Comparison of ENCODE assay signal across 34 cellular contexts in genomic region chr1:3234956-3235355, GRCh38.
"Had no signal": no experiment of that assay in that cellular context is flagged by ENCODE, and none has a peak within 500 bp of the region (broad histone marks: within the 10 kb centered on the region; RNA-seq: fewer than 3 reads in every experiment).

No MANE protein-coding gene starts in this region.

- H3K27ac ChIP-seq: adrenal gland, body of pancreas, brain microvascular endothelial cell, breast epithelium, cardiac muscle cell had no signal

- FAIRE-seq: astrocyte, bronchial epithelial cell had no signal

- ATAC-seq: activated naive CD4-positive, alpha-beta T cell treated with anti-CD3 and anti-CD28 coated beads, Interleukin-2, amount 50 U/mL, for 72 hours; activated naive CD8-positive, alpha-beta T cell treated with anti-CD3 and anti-CD28 coated beads, Interleukin-2, amount 50 U/mL, for 24 hours; activated T-cell treated with anti-CD3 and anti-CD28 coated beads, Interleukin-2, amount 50 U/mL, for 4 hours; activated T-cell treated with anti-CD3 and anti-CD28 coated beads, Interleukin-2, amount 50 U/mL, for 72 hours; activated T-helper 17 cell treated with anti-CD3 and anti-CD28 coated beads, Interleukin-2, amount 50 U/mL, for 72 hours; body of pancreas had no signal

- DNase-seq: activated effector memory CD4-positive, alpha-beta T cell treated with anti-CD3 and anti-CD28 coated beads, Interleukin-2, amount 50 U/mL, for 16 hours; activated effector memory CD4-positive, alpha-beta T cell treated with Interleukin-2 at 50 U/mL for 16 hours; activated gamma-delta T cell; activated gamma-delta T cell treated with Interleukin-2 at 50 U/mL for 16 hours; activated naive CD4-positive, alpha-beta T cell; activated naive CD4-positive, alpha-beta T cell treated with anti-CD3 and anti-CD28 coated beads for 36 hours; activated naive CD4-positive, alpha-beta T cell treated with anti-CD3 and anti-CD28 coated beads, Interleukin-2, amount 10 ng/mL, durations not matched to agents 7 days and 5 days; activated naive CD4-positive, alpha-beta T cell treated with anti-CD3 and anti-CD28 coated beads, Interleukin-2, amount 50 U/mL, for 16 hours; activated naive CD4-positive, alpha-beta T cell treated with Interleukin-2 at 50 U/mL for 16 hours; activated naive CD8-positive, alpha-beta T cell treated with anti-CD3 and anti-CD28 coated beads for 36 hours; activated naive CD8-positive, alpha-beta T cell treated with anti-CD3 and anti-CD28 coated beads, Interleukin-2, amount 10 ng/mL, durations not matched to agents 7 days and 5 days; activated naive CD8-positive, alpha-beta T cell treated with anti-CD3 and anti-CD28 coated beads, Interleukin-2, amount 50 U/mL, for 24 hours; activated T-cell treated with anti-CD3 and anti-CD28 coated beads for 4 hours; activated T-cell treated with anti-CD3 and anti-CD28 coated beads, Interleukin-2, amount 50 U/mL, for 1 hour; activated T-cell treated with anti-CD3 and anti-CD28 coated beads, Interleukin-2, amount 50 U/mL, for 24 hours; activated T-cell treated with anti-CD3 and anti-CD28 coated beads, Interleukin-2, amount 50 U/mL, for 4 hours; activated T-cell treated with anti-CD3 and anti-CD28 coated beads, Interleukin-2, amount 50 U/mL, for 48 hours; activated T-cell treated with anti-CD3 and anti-CD28 coated beads, Interleukin-2, amount 50 U/mL, for 72 hours; adrenal gland; amniotic stem cell; amygdala; anterior cingulate cortex; aorta; body of pancreas; brain microvascular endothelial cell; central memory CD4-positive, alpha-beta T cell; cerebellar nuclear complex had no signal

- H3K27me3 ChIP-seq: ascending aorta, body of pancreas, brain microvascular endothelial cell, cardiac muscle cell had no signal

- H3K4me3 ChIP-seq: adrenal gland, ascending aorta, body of pancreas, breast epithelium, cardiac muscle cell had no signal

- H3K9me3 ChIP-seq: adrenal gland, ascending aorta, body of pancreas had no signal

- H3K36me3 ChIP-seq: adrenal gland, ascending aorta, brain microvascular endothelial cell, breast epithelium, cardiac muscle cell had no signal

- H3K4me1 ChIP-seq: adrenal gland, breast epithelium had no signal
